ENCODE assay signal across 13 cellular contexts in the genomic region with DNA sequence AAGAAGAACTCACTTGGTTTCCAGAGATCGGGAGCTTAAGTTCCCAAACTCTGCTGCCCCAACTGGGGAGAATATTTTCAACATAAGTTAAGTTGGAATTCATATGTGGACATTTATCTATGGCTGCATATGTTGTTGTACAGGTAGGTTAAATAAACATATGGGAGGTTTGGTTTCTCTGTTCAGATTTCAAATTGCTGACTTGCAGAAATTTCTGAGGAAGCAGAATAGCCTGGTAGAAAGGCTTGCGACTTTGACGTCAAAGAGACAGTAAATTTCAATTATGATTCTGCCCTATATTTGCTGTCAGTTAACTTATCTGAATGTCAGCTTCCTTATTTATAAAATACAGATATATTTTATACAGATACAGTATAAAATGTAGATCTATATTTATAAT.
"Had no signal": no experiment of that assay in that cellular context is flagged by ENCODE, and none has a peak within 500 bp of the region (broad histone marks: within the 10 kb centered on the region; RNA-seq: fewer than 3 reads in every experiment).

No MANE protein-coding gene starts in this region.

- H3K4me1 ChIP-seq: heart right ventricle had no signal

- H3K27me3 ChIP-seq: cardiac muscle cell, heart right ventricle had no signal

- H3K4me3 ChIP-seq: cardiac muscle cell, coronary artery, heart right ventricle, psoas muscle had no signal

- H3K27ac ChIP-seq: cardiac muscle cell, coronary artery, heart right ventricle, psoas muscle had no signal

- H3K36me3 ChIP-seq: cardiac muscle cell, heart right ventricle had no signal

- DNase-seq: activated B cell treated with CpG ODN at 0.5 μM for 24 hours; activated CD4-positive, alpha-beta T cell treated with anti-CD3 and anti-CD28 coated beads, Interleukin-2, amount 10 ng/mL, durations not matched to agents 24 days and 14 days; activated naive CD4-positive, alpha-beta T cell treated with anti-CD3 and anti-CD28 coated beads for 36 hours; effector CD4-positive, alpha-beta T cell; heart right ventricle; islet precursor cell; occipital lobe; psoas muscle; stimulated activated CD4-positive, alpha-beta T cell treated with anti-CD3 and anti-CD28 coated beads, Interleukin-12 subunit alpha, Interleukin-12 subunit beta, amount 100 ng/mL, for 4 hours; stimulated activated naive CD4-positive, alpha-beta T cell treated with Interleukin-2 at 50 U/mL for 16 hours; trophoblast cell had no signal
